2 cellular contexts compared by ENCODE assay signal in genomic region chr19:10037809-10038208, GRCh38.
A peak's percentile ranks its signal among the peaks of the same experiment; 100 is the strongest.
TF ChIP-seq lines count a peak whose summit lies in the region.

No MANE protein-coding gene starts in this region.

TF ChIP-seq in A549, 52 proteins besides CTCF, POLR2A, EP300 and RAD21:
- TF ChIP-seq HEYL (CRISPR knock-in tag; IDR thresholded peaks at IDR 0.05): no peak
TF ChIP-seq in A549: peak in this region for 0.

TF ChIP-seq in K562, 482 proteins besides CTCF, POLR2A, EP300 and RAD21:
- no peak for TF ChIP-seq CREM (IDR thresholded peaks at IDR 0.05; ENCODE audit: low read depth)
- TF ChIP-seq PTRF (tag; IDR thresholded peaks at IDR 0.05): no peak
- no peak for TF ChIP-seq DLX4 (CRISPR knock-in tag; IDR thresholded peaks at IDR 0.05)
- TF ChIP-seq RBM14 (IDR thresholded peaks at IDR 0.05; ENCODE audit: borderline replicate concordance, insufficient read depth, low read depth, low read length): no peak
- TF ChIP-seq NFIX (CRISPR knock-in tag; IDR thresholded peaks at IDR 0.05; ENCODE audit: low read depth): peak; percentile 75
- TF ChIP-seq FOXP1 (CRISPR knock-in tag; IDR thresholded peaks at IDR 0.05): no peak
- no peak for TF ChIP-seq TCF15 (CRISPR knock-in tag; IDR thresholded peaks at IDR 0.05)
- no peak for TF ChIP-seq PRDM10 (IDR thresholded peaks at IDR 0.05; ENCODE audit: partially characterized antibody)
- TF ChIP-seq ZNF449 (CRISPR knock-in tag; IDR thresholded peaks at IDR 0.05): no peak
- no peak for TF ChIP-seq KLF10 (CRISPR knock-in tag; IDR thresholded peaks at IDR 0.05)
- no peak for TF ChIP-seq EZH2 (IDR thresholded peaks at IDR 0.05; ENCODE audit: borderline replicate concordance, low read depth, low read length)
- no peak for TF ChIP-seq ATF6 (CRISPR knock-in tag; IDR thresholded peaks at IDR 0.05)
- no peak for TF ChIP-seq RBM25 (IDR thresholded peaks at IDR 0.05; ENCODE audit: low read depth, low read length, severe bottlenecking)
- TF ChIP-seq SRSF3 (IDR thresholded peaks at IDR 0.05; ENCODE audit: insufficient read depth, low read length): no peak
- no peak for TF ChIP-seq RBM15 (IDR thresholded peaks at IDR 0.05; ENCODE audit: insufficient read depth, low read length)
- no peak for TF ChIP-seq POLR3A (IDR thresholded peaks at IDR 0.05; ENCODE audit: borderline replicate concordance, extremely low read depth, insufficient read depth, insufficient read length)
- peak; percentile 95 for TF ChIP-seq NFIC (IDR thresholded peaks at IDR 0.05)
- TF ChIP-seq CCAR2 (IDR thresholded peaks at IDR 0.05; ENCODE audit: low read depth, low read length): no peak
TF ChIP-seq in K562: peak in this region for 2.
